ENCODE assay signal across 8 cellular contexts in genomic region chr21:44869860-44870747, GRCh38. TPM values are rescaled to one million over a fixed set of nuclear protein-coding genes. Genes with fewer than 3 reads are reported as not detected.
DNase-seq lines count a peak whose midpoint lies in the region; ATAC-seq and TF ChIP-seq lines count a peak whose summit lies in the region.

No MANE protein-coding gene starts in this region.

- 18% methylated on average over 17 of the region's 17 CpGs for WGBS in smooth muscle cell (ENCODE audit: low lambda C conversion rate)

- peak overlapping the region; percentile 67 for H3K9ac ChIP-seq in smooth muscle cell (ENCODE audit: low read depth)

- peak overlapping the region; percentile 62 for H3K4me3 Mint-ChIP-seq in activated T-cell treated with anti-CD3 and anti-CD28 coated beads, Interleukin-2, amount 50 U/mL, for 4 hours
- peak overlapping the region; percentile 35 for H3K4me3 Mint-ChIP-seq in activated naive CD8-positive, alpha-beta T cell treated with anti-CD3 and anti-CD28 coated beads, Interleukin-2, amount 50 U/mL, for 24 hours
- H3K4me3 Mint-ChIP-seq in GM23338, result no peak overlapping the region; the same call in 2 of the 3 replicates

- H3K4me2 ChIP-seq in smooth muscle cell (peak overlapping the region; percentile 97), GM23338 (no peak overlapping the region)

- H3K4me3 ChIP-seq in smooth muscle cell (peak overlapping the region; percentile 94), GM23338 (no peak overlapping the region)

- peaks cover 8% of the 10 kb centered on the region for H3K36me3 Mint-ChIP-seq in activated T-cell treated with anti-CD3 and anti-CD28 coated beads, Interleukin-2, amount 50 U/mL, for 4 hours (ENCODE audit: insufficient read depth)
- peaks cover 11% of the 10 kb centered on the region for H3K36me3 Mint-ChIP-seq in activated naive CD8-positive, alpha-beta T cell treated with anti-CD3 and anti-CD28 coated beads, Interleukin-2, amount 50 U/mL, for 24 hours (ENCODE audit: low read depth)
- H3K36me3 Mint-ChIP-seq in GM23338 (ENCODE audit: low read depth), result peaks cover 10% of the 10 kb centered on the region

- no peaks in the 10 kb centered on the region for H3K9me3 ChIP-seq in smooth muscle cell (replicated peaks; ENCODE audit: low read depth)

- TF ChIP-seq CTCF in smooth muscle cell (IDR thresholded peaks at IDR 0.05; ENCODE audit: borderline replicate concordance, insufficient read depth, poor library complexity, severe bottlenecking), result no peak
- no peak for TF ChIP-seq CTCF in GM23338 (conservative IDR thresholded peaks at IDR 0.05; ENCODE audit: low read depth in 2 of 2)

- no peak for DNase-seq in activated T-cell treated with anti-CD3 and anti-CD28 coated beads, Interleukin-2, amount 50 U/mL, for 4 hours
- no peak for DNase-seq in activated T-cell treated with anti-CD3 and anti-CD28 coated beads for 4 hours
- DNase-seq in activated naive CD8-positive, alpha-beta T cell treated with anti-CD3 and anti-CD28 coated beads, Interleukin-2, amount 50 U/mL, for 24 hours, result no peak
- peak; percentile 71 for DNase-seq in left cardiac atrium
- DNase-seq in smooth muscle cell (lab: John Stamatoyannopoulos, UW; ENCODE audit: unreplicated experiment), result no peak
- no peak for DNase-seq in GM23338 (ENCODE audit: low spot score)
- DNase-seq in inferior parietal cortex (ENCODE audit: extremely low spot score), result no peak
- DNase-seq in left lobe of liver (ENCODE audit: low spot score), result no peak

- no peaks in the 10 kb centered on the region for H3K36me3 ChIP-seq in smooth muscle cell (ENCODE audit: low read depth)
- peaks cover 5% of the 10 kb centered on the region; the same call in 1 of the 2 replicates for H3K36me3 ChIP-seq in GM23338 (ENCODE audit: insufficient read depth)

- intact Hi-C loops in left cardiac atrium (cut with DNase I), result loop anchor here (5.0 kb wide), 1 partner anchor 53 kb away; the partner anchor contains the start of gene SUMO3 (in 2 of the 2)

- no peaks in the 10 kb centered on the region for H3K9me2 ChIP-seq in GM23338 (ENCODE audit: insufficient read depth)

- peaks cover 83% of the 10 kb centered on the region for H3K4me1 Mint-ChIP-seq in activated T-cell treated with anti-CD3 and anti-CD28 coated beads, Interleukin-2, amount 50 U/mL, for 4 hours (ENCODE audit: low read depth)
- H3K4me1 Mint-ChIP-seq in activated naive CD8-positive, alpha-beta T cell treated with anti-CD3 and anti-CD28 coated beads, Interleukin-2, amount 50 U/mL, for 24 hours, result peaks cover 86% of the 10 kb centered on the region
- peaks cover 50% of the 10 kb centered on the region for H3K4me1 Mint-ChIP-seq in GM23338

- no peaks in the 10 kb centered on the region for H3K27me3 Mint-ChIP-seq in activated T-cell treated with anti-CD3 and anti-CD28 coated beads, Interleukin-2, amount 50 U/mL, for 4 hours (ENCODE audit: low read depth)
- H3K27me3 Mint-ChIP-seq in activated naive CD8-positive, alpha-beta T cell treated with anti-CD3 and anti-CD28 coated beads, Interleukin-2, amount 50 U/mL, for 24 hours, result peaks cover 2% of the 10 kb centered on the region
- H3K27me3 Mint-ChIP-seq in GM23338 (ENCODE audit: insufficient read depth, low read depth, poor library complexity), result peaks cover 20% of the 10 kb centered on the region

- no peaks in the 10 kb centered on the region for H3K9me3 Mint-ChIP-seq in activated T-cell treated with anti-CD3 and anti-CD28 coated beads, Interleukin-2, amount 50 U/mL, for 4 hours
- no peaks in the 10 kb centered on the region for H3K9me3 Mint-ChIP-seq in activated naive CD8-positive, alpha-beta T cell treated with anti-CD3 and anti-CD28 coated beads, Interleukin-2, amount 50 U/mL, for 24 hours
- H3K9me3 Mint-ChIP-seq in GM23338, result no peaks in the 10 kb centered on the region

- H3K27ac ChIP-seq in smooth muscle cell (ENCODE audit: low read depth), result peak overlapping the region; percentile 96
- no peak overlapping the region for H3K27ac ChIP-seq in GM23338 (ENCODE audit: low read depth)

- no peaks in the 10 kb centered on the region for H3K27me3 ChIP-seq in smooth muscle cell (ENCODE audit: low read depth)
- H3K27me3 ChIP-seq in GM23338 (ENCODE audit: insufficient read depth), result peaks cover 11% of the 10 kb centered on the region

- ATAC-seq in activated T-cell treated with anti-CD3 and anti-CD28 coated beads, Interleukin-2, amount 50 U/mL, for 4 hours, result no peak
- ATAC-seq in activated naive CD8-positive, alpha-beta T cell treated with anti-CD3 and anti-CD28 coated beads, Interleukin-2, amount 50 U/mL, for 24 hours, result no peak
- ATAC-seq in left cardiac atrium (peak in 1 of 2 donors; percentile 45), GM23338 (no peak), left lobe of liver (no peak)

- H3K4me1 ChIP-seq in smooth muscle cell (ENCODE audit: low read depth) (peaks cover 37% of the 10 kb centered on the region), GM23338 (ENCODE audit: insufficient read depth) (peaks cover 34% of the 10 kb centered on the region)

- peak overlapping the region; percentile 69 for H3K27ac Mint-ChIP-seq in activated naive CD8-positive, alpha-beta T cell treated with anti-CD3 and anti-CD28 coated beads, Interleukin-2, amount 50 U/mL, for 24 hours
- no peak overlapping the region; the same call in 1 of the 2 replicates for H3K27ac Mint-ChIP-seq in GM23338

- H2AFZ ChIP-seq in smooth muscle cell (ENCODE audit: low read depth) (no peak overlapping the region), GM23338 (no peak overlapping the region)

- H4K20me1 ChIP-seq in smooth muscle cell (ENCODE audit: low read depth) (peaks cover 77% of the 10 kb centered on the region), GM23338 (replicated peaks; ENCODE audit: insufficient read depth) (peaks cover 43% of the 10 kb centered on the region)

- peaks cover 27% of the 10 kb centered on the region for H3F3A ChIP-seq in smooth muscle cell (ENCODE audit: low read depth)
- peaks cover 4% of the 10 kb centered on the region; the same call in 1 of the 2 replicates for H3F3A ChIP-seq in GM23338 (replicated peaks; ENCODE audit: low read depth)

- peaks cover 73% of the 10 kb centered on the region for H3K79me2 ChIP-seq in smooth muscle cell (ENCODE audit: low read depth)
- peaks cover 74% of the 10 kb centered on the region for H3K79me2 ChIP-seq in GM23338 (replicated peaks; ENCODE audit: insufficient read depth)

TF ChIP-seq in GM23338, 12 proteins besides CTCF, POLR2A, EP300 and RAD21:
- TF ChIP-seq ZNF114 (CRISPR knock-in tag; IDR thresholded peaks at IDR 0.05) (no peak), REST (IDR thresholded peaks at IDR 0.05; ENCODE audit: unreplicated experiment) (no peak), CREB1 (CRISPR knock-in tag; IDR thresholded peaks at IDR 0.05; ENCODE audit: low read depth) (no peak), STAT1 (IDR thresholded peaks at IDR 0.05; ENCODE audit: unreplicated experiment) (no peak), POLR2AphosphoS5 (IDR thresholded peaks at IDR 0.05; ENCODE audit: low read depth) (no peak), JUNB (IDR thresholded peaks at IDR 0.05; ENCODE audit: unreplicated experiment) (no peak)

RNA-seq across cellular contexts. Expression of gene PTTG1IP, which starts 3.4 kb away (rescaled TPM):
- total RNA-seq in activated T-cell treated with anti-CD3 and anti-CD28 coated beads, Interleukin-2, amount 50 U/mL, for 4 hours, result 10 to 100 TPM; 33.8 to 37.6 (median 34.6) TPM
- 100 to 1,000 TPM; 181 to 195 TPM for total RNA-seq in left cardiac atrium
- total RNA-seq in smooth muscle cell, result 331 and 369 TPM in 2 replicates
- 314 and 340 TPM in 2 replicates for polyA plus RNA-seq in smooth muscle cell
- 168 and 172 TPM in 2 replicates for total RNA-seq in GM23338 (2014; rRNA removed; shearing (Covaris generic))
- 96.0 and 99.9 TPM in 2 replicates for polyA plus RNA-seq in GM23338 (2016; fragmentation: Nextera tagmentation; extraction: Ambion mirVana)
- 73.9 TPM for total RNA-seq in left lobe of liver

RNA-seq across cellular contexts. Expression of gene ITGB2, which starts 50.6 kb away (rescaled TPM):
- total RNA-seq in activated T-cell treated with anti-CD3 and anti-CD28 coated beads, Interleukin-2, amount 50 U/mL, for 4 hours, result 100 to 1,000 TPM; 175 to 195 (median 180) TPM
- total RNA-seq in left cardiac atrium (10 to 100 TPM; 31.5 to 70.7 TPM), smooth muscle cell (0.18 TPM in 1 of 2 replicates, not detected in the other), left lobe of liver (13.6 TPM)
- polyA plus RNA-seq in smooth muscle cell (0.86 and 1.0 TPM in 2 replicates), GM23338 (2016; fragmentation: Nextera tagmentation; extraction: Ambion mirVana) (0.40 and 0.44 TPM in 2 replicates)
- 0.63 TPM in 1 of 2 replicates, not detected in the other for total RNA-seq in GM23338 (2014; rRNA removed; shearing (Covaris generic))

RNA-seq across cellular contexts. Expression of gene SUMO3, which starts 52.2 kb away (rescaled TPM):
- 100 to 1,000 TPM in 1 of 3 donors, 10 to 100 TPM in 2; 87.0 to 107 (median 93.4) TPM for total RNA-seq in activated T-cell treated with anti-CD3 and anti-CD28 coated beads, Interleukin-2, amount 50 U/mL, for 4 hours
- total RNA-seq in left cardiac atrium (10 to 100 TPM; 71.2 to 93.3 TPM), smooth muscle cell (82.8 and 87.9 TPM in 2 replicates), left lobe of liver (32.2 TPM)
- polyA plus RNA-seq in smooth muscle cell (116 and 124 TPM in 2 replicates), GM23338 (2016; fragmentation: Nextera tagmentation; extraction: Ambion mirVana) (90.6 and 90.8 TPM in 2 replicates)
- total RNA-seq in GM23338 (2014; rRNA removed; shearing (Covaris generic)), result 91.9 and 103 TPM in 2 replicates
